Comparison of ENCODE assay signal across 20 cellular contexts in the genomic region with DNA sequence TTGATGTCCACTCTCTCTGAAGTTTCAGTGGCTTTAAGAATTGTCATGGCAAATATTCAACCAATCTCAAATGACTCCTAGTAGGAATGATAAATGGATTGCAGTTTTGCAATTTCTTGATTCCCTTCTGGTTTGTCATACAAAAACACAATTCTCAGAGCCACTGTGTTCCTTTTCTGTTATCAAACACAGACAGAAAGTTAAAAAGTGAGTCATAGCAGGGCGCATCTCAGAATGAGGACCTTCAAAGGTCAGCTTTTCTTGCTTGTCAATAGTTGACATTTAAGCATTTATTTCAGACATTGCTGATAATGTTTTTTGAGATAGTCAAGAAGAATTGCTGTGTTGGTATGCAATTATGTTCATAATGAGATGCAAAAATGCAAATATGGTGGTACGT.
DNase-seq lines count a peak whose midpoint lies in the region; ATAC-seq and TF ChIP-seq lines count a peak whose summit lies in the region.
"Had no signal": no experiment of that assay in that cellular context is flagged by ENCODE, and none has a peak within 500 bp of the region (broad histone marks: within the 10 kb centered on the region; RNA-seq: fewer than 3 reads in every experiment).

No MANE protein-coding gene starts in this region.

- H2BK5ac ChIP-seq in mesenchymal stem cell (ENCODE audit: low read depth, low read length, poor library complexity, severe bottlenecking): no peak overlapping the region

- H2BK120ac ChIP-seq in mesenchymal stem cell (ENCODE audit: low read depth, low read length): no peak overlapping the region

- DNase-seq in HS-5 (ENCODE audit: low read depth) (peak; percentile 13), OCI-M2 (lab: John Stamatoyannopoulos, UW; ENCODE audit: unreplicated experiment) (peak; percentile 19), choroid plexus epithelial cell (ENCODE audit: low read depth) (peak; percentile 37), mesenchymal stem cell (peak; percentile 24), NCI-H1092 (lab: John Stamatoyannopoulos, UW) (no peak)
- DNase-seq: BE2C; Karpas-422; NCI-H1092 treated with DMSO at 0.1 percent for 48 hours; NCI-H1436 treated with DMSO at 0.1 percent for 48 hours; NCI-H1930; NCI-H510A treated with DMSO at 0.1 percent for 48 hours; NCI-H774; NK-92 treated with Interleukin-12 subunit alpha and Interleukin-12 subunit beta, amount 100 ng/mL, for 24 hours; Peyer's patch had no signal

- no peaks in the 10 kb centered on the region for H3K36me3 ChIP-seq in mesenchymal stem cell (ENCODE audit: control insufficient read depth in 1 of 2, insufficient read depth in 2 of 2, low read depth in 1 of 2, low read length in 2 of 2)
- H3K36me3 ChIP-seq: BE2C, Peyer's patch, SJSA1 had no signal

- no peak overlapping the region for H2AFZ ChIP-seq in mesenchymal stem cell (ENCODE audit: low read depth, low read length)

- ATAC-seq in GM19324 (IDR thresholded peaks at IDR 0.05; ENCODE audit: low FRiP score, unreplicated experiment) (no peak), GM18907 (IDR thresholded peaks at IDR 0.05; ENCODE audit: unreplicated experiment) (no peak), GM19035 (IDR thresholded peaks at IDR 0.05; ENCODE audit: unreplicated experiment) (no peak)
- ATAC-seq: A549, HCT116 had no signal

- TF ChIP-seq CTCF in choroid plexus epithelial cell (conservative IDR thresholded peaks at IDR 0.05; ENCODE audit: low read depth, low read length): no peak

- H3K9me3 ChIP-seq in mesenchymal stem cell (ENCODE audit: control insufficient read depth, low read length): peaks cover 9% of the 10 kb centered on the region
- H3K9me3 ChIP-seq: A549, BE2C, Peyer's patch had no signal

- H3K9ac ChIP-seq in mesenchymal stem cell (ENCODE audit: low read length): no peak overlapping the region

- no peak overlapping the region for H3K4me2 ChIP-seq in mesenchymal stem cell (ENCODE audit: low read length, poor library complexity, severe bottlenecking)
- H3K4me2 ChIP-seq: A549 had no signal

- no peak overlapping the region for H2AK5ac ChIP-seq in mesenchymal stem cell (ENCODE audit: low read length, severe bottlenecking)

- H3K4me3 ChIP-seq in choroid plexus epithelial cell (ENCODE audit: low read depth, low read length) (no peak overlapping the region), mesenchymal stem cell (ENCODE audit: insufficient read depth in 1 of 2, low read depth in 1 of 2, low read length in 2 of 2) (no peak overlapping the region)
- H3K4me3 ChIP-seq: A549, Peyer's patch, SJSA1 had no signal

- H2BK15ac ChIP-seq in mesenchymal stem cell (ENCODE audit: low read depth, poor library complexity, severe bottlenecking): no peak overlapping the region

- no peak overlapping the region for H3K23ac ChIP-seq in mesenchymal stem cell (ENCODE audit: low read length in 2 of 2)

- H3K14ac ChIP-seq in mesenchymal stem cell (ENCODE audit: low read length in 2 of 2): no peak overlapping the region

- H2BK12ac ChIP-seq in mesenchymal stem cell (ENCODE audit: low read length in 2 of 2): no peak overlapping the region

- no peak overlapping the region for H4K8ac ChIP-seq in mesenchymal stem cell (ENCODE audit: low read length)

- H3K4me1 ChIP-seq in mesenchymal stem cell (ENCODE audit: control insufficient read depth, insufficient read depth, low read depth, low read length): no peaks in the 10 kb centered on the region
- H3K4me1 ChIP-seq: A549, BE2C, Peyer's patch, SJSA1 had no signal

- WGBS in mesenchymal stem cell: 87% methylated on average over 2 of the region's 2 CpGs

- H3K27ac ChIP-seq in mesenchymal stem cell (ENCODE audit: low read length, poor library complexity, severe bottlenecking): no peak overlapping the region
- H3K27ac ChIP-seq: A549, Peyer's patch, SJSA1 had no signal

- H3K4ac ChIP-seq in mesenchymal stem cell (ENCODE audit: low read depth in 1 of 2, low read length in 2 of 2): no peak overlapping the region

- H3K79me1 ChIP-seq in mesenchymal stem cell (replicated peaks; ENCODE audit: low read length, poor library complexity, severe bottlenecking): no peaks in the 10 kb centered on the region

- H4K91ac ChIP-seq in mesenchymal stem cell (ENCODE audit: low read length): no peak overlapping the region

- H3K18ac ChIP-seq in mesenchymal stem cell (ENCODE audit: low read depth in 1 of 2, low read length in 2 of 2): no peak overlapping the region

- H3K27me3 ChIP-seq in mesenchymal stem cell (ENCODE audit: control insufficient read depth in 1 of 2, insufficient read depth in 1 of 2, low read length in 2 of 2): no peaks in the 10 kb centered on the region
- H3K27me3 ChIP-seq: BE2C, Peyer's patch, SJSA1 had no signal
